In genomic region chr6:79577905-79578304, GRCh38 we compare ENCODE assay signal across 1 cellular context.
TF ChIP-seq lines count a peak whose summit lies in the region.
"Not testable (repeated sequence)": the region's sequence is repeated elsewhere in the genome, so short reads cannot be mapped to it uniquely, and the experiment has no call there.

No MANE protein-coding gene starts in this region.

TF ChIP-seq in HepG2, 621 proteins besides CTCF, POLR2A, EP300 and RAD21 (continued from another document):
- TF ChIP-seq ZNF687 (CRISPR knock-in tag; IDR thresholded peaks at IDR 0.05) (peak; percentile 48; the same call in 1 of the 2 replicates), ZMYM4 (CRISPR knock-in tag; IDR thresholded peaks at IDR 0.05) (peak; percentile 59; the same call in 1 of the 2 replicates), RXRA (CRISPR knock-in tag; IDR thresholded peaks at IDR 0.05) (peak; percentile 19; the same call in 1 of the 2 replicates), FOXA3 (CRISPR knock-in tag; IDR thresholded peaks at IDR 0.05) (peak; percentile 40; the same call in 1 of the 2 replicates), YY1 (IDR thresholded peaks at IDR 0.05; ENCODE audit: insufficient read depth, insufficient replicate concordance, low read depth, low read length) (peak; percentile 11), ARID5B (CRISPR knock-in tag; IDR thresholded peaks at IDR 0.05) (peak; percentile 23; the same call in 1 of the 2 replicates), FOXA1 (CRISPR knock-in tag; IDR thresholded peaks at IDR 0.05) (peak; percentile 66), SOX13 (CRISPR knock-in tag; conservative IDR thresholded peaks at IDR 0.05 in 1 of 2, IDR thresholded peaks at IDR 0.05 in 1 of 2) (peak in 1 of 2 experiments; percentile 33; a peak in 1 of 4 replicates), TBX2 (CRISPR knock-in tag; IDR thresholded peaks at IDR 0.05; ENCODE audit: borderline replicate concordance) (0 out of 2 replicates have a peak, but pooled peaks have one; percentile 10), SP5 (CRISPR knock-in tag; IDR thresholded peaks at IDR 0.05; ENCODE audit: borderline replicate concordance, low read depth) (peak; percentile 47; the same call in 1 of the 2 replicates), POGZ (CRISPR knock-in tag; IDR thresholded peaks at IDR 0.05) (peak; percentile 59)
- TF ChIP-seq FOXA1, SOX13 (IDR thresholded peaks at IDR 0.05): not testable (repeated sequence)
